ENCODE assay signal across 13 cellular contexts in the genomic region with DNA sequence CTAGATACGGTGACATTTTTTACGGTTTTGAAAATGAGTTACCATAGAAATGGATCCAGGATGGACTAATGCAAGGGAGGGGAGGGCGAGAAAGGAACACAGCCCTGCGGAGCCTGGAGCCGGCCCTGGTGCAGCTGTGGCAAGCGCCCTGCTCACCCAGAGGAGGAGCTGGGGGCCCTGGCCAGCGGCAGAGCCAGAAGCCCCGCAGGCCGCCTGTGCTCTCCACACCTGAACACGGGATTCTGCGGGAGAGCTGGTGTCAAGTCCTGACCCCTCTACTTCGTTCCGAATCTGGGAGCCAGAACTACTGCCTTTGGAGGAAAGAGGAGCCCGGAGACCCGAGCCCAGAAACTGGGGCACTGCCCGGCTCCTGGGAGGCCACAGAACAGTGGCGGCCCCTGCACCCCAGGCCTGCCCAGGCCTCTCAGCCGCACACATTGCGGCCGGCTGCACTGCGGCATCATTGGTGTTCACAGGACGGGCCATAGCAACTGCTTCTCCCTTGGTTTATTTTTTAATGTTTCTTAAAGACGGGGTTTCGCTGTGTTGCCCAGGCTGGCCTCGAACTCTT.
DNase-seq lines count a peak whose midpoint lies in the region; ATAC-seq and TF ChIP-seq lines count a peak whose summit lies in the region.
"Had no signal": no experiment of that assay in that cellular context is flagged by ENCODE, and none has a peak within 500 bp of the region (broad histone marks: within the 10 kb centered on the region; RNA-seq: fewer than 3 reads in every experiment).

No MANE protein-coding gene starts in this region.

- peak overlapping the region in 8 of 11 experiments; percentile 32 to 84 (median 70); a peak in 15 of 22 replicates for H3K4me2 ChIP-seq in BLaER1 treated with 17β-estradiol and CSF1 and Interleukin-3, amounts not matched to agents 10 nM and 100 nM
- H3K4me2 ChIP-seq: A549 had no signal

- intact Hi-C loops in sciatic nerve (cut with DNase I), result no loop called here

- peaks cover 17 to 93% (median 69%) of the 10 kb centered on the region in 10 experiments for H3K4me1 ChIP-seq in BLaER1 treated with 17β-estradiol and CSF1 and Interleukin-3, amounts not matched to agents 10 nM and 100 nM
- H3K4me1 ChIP-seq: A549 had no signal

- H3K36me3 Mint-ChIP-seq in memory B cell, result peaks cover 22% of the 10 kb centered on the region

- POLR2A ChIA-PET in RWPE1 (lab: Yijun Ruan, JAX; ENCODE audit: low non-redundant PET), result no interaction called here

- peak overlapping the region; percentile 94 for H3K27ac Mint-ChIP-seq in memory B cell
- H3K27ac Mint-ChIP-seq: HFFc6 had no signal

- H4K20me1 ChIP-seq in BLaER1 treated with 17β-estradiol and CSF1 and Interleukin-3, amounts not matched to agents 10 nM and 100 nM, result peaks cover 0 to 95% (median 73%) of the 10 kb centered on the region in 11 experiments; a peak in 21 of 22 replicates

- H3K9me3 Mint-ChIP-seq in memory B cell, result peaks cover 2% of the 10 kb centered on the region
- H3K9me3 Mint-ChIP-seq: CD4-positive, CD25-positive, alpha-beta regulatory T cell; HFFc6 had no signal

- no peak for DNase-seq in RWPE1 (ENCODE audit: low spot score)
- no peak for DNase-seq in memory B cell (ENCODE audit: low spot score in 2 of 2)
- no peak for DNase-seq in sciatic nerve (ENCODE audit: low spot score)
- DNase-seq in mucosa of gallbladder (ENCODE audit: low spot score), result no peak
- DNase-seq in GM13977 (ENCODE audit: low spot score), result no peak
- DNase-seq: CD4-positive, CD25-positive, alpha-beta regulatory T cell; DMS53; GF-D8; HCEC 1CT; HFFc6 had no signal

- H3K4me3 Mint-ChIP-seq in memory B cell, result no peak overlapping the region
- H3K4me3 Mint-ChIP-seq: CD4-positive, CD25-positive, alpha-beta regulatory T cell; HFFc6 had no signal

- in situ Hi-C loops in GM13977 (cut with MboI; ENCODE audit: low pct_unique_long_range_greater_than_20kb, low sequenced_read_pairs, unreplicated experiment), result no loop called here

- ATAC-seq in memory B cell (ENCODE audit: low read depth) (no peak), sciatic nerve (peak; percentile 26), HG03469 (IDR thresholded peaks at IDR 0.05; ENCODE audit: unreplicated experiment) (no peak)
- ATAC-seq: A549 had no signal

- H3K27me3 ChIP-seq in BLaER1 treated with 17β-estradiol and CSF1 and Interleukin-3, amounts not matched to agents 10 nM and 100 nM, result peaks cover 17 to 54% (median 34%) of the 10 kb centered on the region in 11 experiments; a peak in 21 of 22 replicates

- no peaks in the 10 kb centered on the region for H3K27me3 Mint-ChIP-seq in memory B cell
- H3K27me3 Mint-ChIP-seq: CD4-positive, CD25-positive, alpha-beta regulatory T cell had no signal

- H3K9ac ChIP-seq in BLaER1 treated with 17β-estradiol and CSF1 and Interleukin-3, amounts not matched to agents 10 nM and 100 nM, result no peak overlapping the region; a peak in 1 of 22 replicates

- no peak overlapping the region for H3K4me3 ChIP-seq in BLaER1 treated with 17β-estradiol and CSF1 and Interleukin-3, amounts not matched to agents 10 nM and 100 nM
- H3K4me3 ChIP-seq: A549 had no signal

- H3K9me3 ChIP-seq in BLaER1 treated with 17β-estradiol and CSF1 and Interleukin-3, amounts not matched to agents 10 nM and 100 nM (replicated peaks in 1 of 11), result no peaks in the 10 kb centered on the region
- H3K9me3 ChIP-seq: A549 had no signal

- CTCF ChIA-PET in RWPE1 (lab: Yijun Ruan, JAX), result no interaction called here

- peaks cover 23% of the 10 kb centered on the region for H3K4me1 Mint-ChIP-seq in memory B cell

- TF ChIP-seq CTCF in RWPE1 (conservative IDR thresholded peaks at IDR 0.05; ENCODE audit: low read depth) (no peak), GM13977 (IDR thresholded peaks at IDR 0.05; ENCODE audit: extremely low read depth, insufficient read depth, missing control alignments) (no peak)

- no peak overlapping the region for H3K27ac ChIP-seq in BLaER1 treated with 17β-estradiol and CSF1 and Interleukin-3, amounts not matched to agents 10 nM and 100 nM
- H3K27ac ChIP-seq in RWPE1, result peak overlapping the region; percentile 12; the same call in 1 of the 2 replicates
- H3K27ac ChIP-seq: A549 had no signal

- H3K36me3 ChIP-seq in BLaER1 treated with 17β-estradiol and CSF1 and Interleukin-3, amounts not matched to agents 10 nM and 100 nM, result peaks cover 17 to 62% (median 44%) of the 10 kb centered on the region in 11 experiments; a peak in 19 of 22 replicates
